In the genomic region with DNA sequence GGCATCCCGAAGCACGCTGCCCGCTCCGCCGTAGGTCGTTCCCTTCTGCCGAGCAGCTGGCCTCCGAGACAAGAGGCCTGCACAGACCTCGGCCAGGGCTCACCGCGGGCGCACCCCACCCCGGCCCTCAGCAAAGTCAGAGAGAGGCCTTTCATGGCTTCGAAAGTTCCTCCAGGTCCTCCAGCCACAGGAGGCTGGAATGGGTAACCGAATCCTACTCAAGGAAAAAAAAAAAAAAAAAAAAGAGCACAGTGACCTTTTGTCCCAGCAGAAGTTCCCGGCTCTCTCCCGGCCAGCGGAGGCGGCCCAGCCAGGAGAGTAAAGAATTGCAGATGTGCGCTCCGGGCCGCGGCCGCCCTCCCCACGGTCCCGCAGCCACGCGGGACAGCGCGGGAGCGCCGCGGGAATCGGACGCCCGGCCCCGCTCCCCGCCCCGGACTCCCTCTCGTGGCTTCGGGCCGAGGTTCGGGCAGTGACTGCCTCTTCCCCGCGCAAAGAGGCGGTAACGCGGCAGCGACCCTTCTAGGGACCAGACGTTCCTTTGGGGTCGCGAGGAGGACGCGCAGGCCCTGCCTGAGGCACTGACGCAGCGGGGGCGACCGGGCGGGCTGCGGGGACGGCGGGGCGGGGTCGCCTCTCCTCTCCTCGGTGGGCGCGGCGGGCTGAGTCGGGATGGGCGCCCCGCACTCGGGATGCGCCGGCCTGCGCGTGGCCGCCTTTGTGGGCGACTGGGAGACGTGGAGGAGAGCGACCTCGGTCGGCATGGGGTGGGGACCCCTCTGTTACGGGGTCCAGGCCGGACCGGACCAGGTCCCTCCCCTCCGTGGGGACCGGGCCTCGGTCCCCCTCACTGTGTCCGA, we compare ENCODE assay signal across 8 cellular contexts. TPM values are rescaled to one million over a fixed set of nuclear protein-coding genes. Genes with fewer than 3 reads are reported as not detected.
DNase-seq lines count a peak whose midpoint lies in the region; TF ChIP-seq lines count a peak whose summit lies in the region.

No MANE protein-coding gene starts in this region.

- H3K4me3 ChIP-seq in GM08714 (ENCODE audit: low read length) (peak overlapping the region; percentile 5; the same call in 1 of the 2 replicates), fibroblast of lung (replicated peaks in 1 of 4; ENCODE audit: control extremely low read depth in 1 of 4, insufficient read depth in 1 of 4, low read depth in 3 of 4, low read length in 4 of 4) (peak overlapping the region; percentile 59 to 78 (median 72)), neural progenitor cell (peak overlapping the region; percentile 79)

- H3K27me3 ChIP-seq in fibroblast of lung (ENCODE audit: control insufficient read depth, insufficient read depth, low read length), result peaks cover 9% of the 10 kb centered on the region
- H3K27me3 ChIP-seq in neural progenitor cell, result peaks cover 43% of the 10 kb centered on the region

- H4K20me1 ChIP-seq in fibroblast of lung (ENCODE audit: control insufficient read depth, extremely low read depth, insufficient read depth, low read length) (no peaks in the 10 kb centered on the region), neural progenitor cell (ENCODE audit: low read depth) (peaks cover 23% of the 10 kb centered on the region)

- H3K36me3 ChIP-seq in fibroblast of lung (ENCODE audit: control insufficient read depth, insufficient read depth, low read length) (no peaks in the 10 kb centered on the region), neural progenitor cell (no peaks in the 10 kb centered on the region)

- H3K9me3 ChIP-seq in fibroblast of lung (ENCODE audit: control insufficient read depth, insufficient read depth, low read depth, low read length) (no peaks in the 10 kb centered on the region), neural progenitor cell (ENCODE audit: low read depth) (no peaks in the 10 kb centered on the region)

- H3K4me3 Mint-ChIP-seq in neural progenitor cell, result peak overlapping the region; percentile 90

- H3K79me2 ChIP-seq in fibroblast of lung (ENCODE audit: control insufficient read depth, insufficient read depth, low read length), result peaks cover 3% of the 10 kb centered on the region
- peaks cover 41% of the 10 kb centered on the region for H3K79me2 ChIP-seq in neural progenitor cell (ENCODE audit: low read depth)

- H3K4me1 ChIP-seq in fibroblast of lung (ENCODE audit: control insufficient read depth, extremely low read depth, insufficient read depth, low read length) (no peaks in the 10 kb centered on the region), neural progenitor cell (peaks cover 23% of the 10 kb centered on the region)

- H3K4me2 ChIP-seq in fibroblast of lung (ENCODE audit: extremely low read depth, insufficient read depth, low read length), result peak overlapping the region; percentile 78
- peak overlapping the region; percentile 100 for H3K4me2 ChIP-seq in neural progenitor cell

- H3K27ac Mint-ChIP-seq in neural progenitor cell, result no peak overlapping the region

- H3K27me3 Mint-ChIP-seq in neural progenitor cell (ENCODE audit: insufficient read depth, low read depth), result peaks cover 18% of the 10 kb centered on the region

- DNase-seq in RPMI7951 (ENCODE audit: low read depth), result peak; percentile 44
- peak; percentile 23 to 63 for DNase-seq in fibroblast of lung (ENCODE audit: low read depth in 2 of 2)
- peak; percentile 76 for DNase-seq in neural progenitor cell (ENCODE audit: low spot score)
- no peak for DNase-seq in NCI-H226
- DNase-seq in stimulated activated CD4-positive, alpha-beta T cell treated with anti-CD3 and anti-CD28 coated beads, Interleukin-4, amount 100 ng/mL, for 24 hours, result no peak
- DNase-seq in SW 1271 (lab: John Stamatoyannopoulos, UW), result no peak
- no peak for DNase-seq in NCI-H1930 (lab: John Stamatoyannopoulos, UW)

- H3F3A ChIP-seq in neural progenitor cell (ENCODE audit: low read depth), result peaks cover 28% of the 10 kb centered on the region

- TF ChIP-seq CTCF in fibroblast of lung (conservative IDR thresholded peaks at IDR 0.05 in 1 of 2, IDR thresholded peaks at IDR 0.05 in 1 of 2; ENCODE audit: low read depth in 1 of 2, low read length in 2 of 2) (no peak), neural progenitor cell (IDR thresholded peaks at IDR 0.05) (peak; percentile 3)

- H3K9ac ChIP-seq in fibroblast of lung (ENCODE audit: insufficient read depth, low read length), result peak overlapping the region; percentile 50
- H3K9ac ChIP-seq in neural progenitor cell, result no peak overlapping the region

- no peaks in the 10 kb centered on the region for H3K9me3 Mint-ChIP-seq in neural progenitor cell

- H2AFZ ChIP-seq in fibroblast of lung (ENCODE audit: low read length), result peak overlapping the region; percentile 33
- peak overlapping the region; percentile 89 for H2AFZ ChIP-seq in neural progenitor cell (replicated peaks)

- no peaks in the 10 kb centered on the region for H3K36me3 Mint-ChIP-seq in neural progenitor cell

- peaks cover 29% of the 10 kb centered on the region for H3K4me1 Mint-ChIP-seq in neural progenitor cell

- peak overlapping the region; percentile 5 for H3K27ac ChIP-seq in fibroblast of lung (ENCODE audit: insufficient read depth, low read length)
- H3K27ac ChIP-seq in neural progenitor cell, result no peak overlapping the region

RNA-seq across cellular contexts. Expression of a gene that starts 0.8 kb away (rescaled TPM):
- total RNA-seq in RPMI7951 (2014; rRNA removed; shearing (Covaris generic)), result 13.9 and 15.8 TPM in 2 replicates
- total RNA-seq in fibroblast of lung, result 19.3 and 26.7 TPM in 2 replicates
- 6.1 and 24.7 TPM in 2 replicates for polyA plus RNA-seq in fibroblast of lung
- 4.5 and 19.0 TPM in 2 replicates for polyA plus RNA-seq in fibroblast of lung (2012)
- polyA minus RNA-seq in fibroblast of lung (ENCODE audit: low replicate concordance), result 10.3 and 33.5 TPM in 2 replicates
- total RNA-seq in neural progenitor cell (ENCODE audit: low replicate concordance), result 18.9 and 20.3 TPM in 2 replicates

Comparison
In these comparisons a context has a peak if more than half of its experiments do, and no peak if none do; other contexts are left out.
1. H3K4me3 ChIP-seq: peak in every context shown above with its lines; median percentile 79 in neural progenitor cell; 72 in fibroblast of lung; 5 in GM08714.
2. DNase-seq: peak in RPMI7951 (single experiment), fibroblast of lung (2 of 2) and neural progenitor cell (single experiment); none in NCI-H226 (single experiment), stimulated activated CD4-positive, alpha-beta T cell treated with anti-CD3 and anti-CD28 coated beads, Interleukin-4, amount 100 ng/mL, for 24 hours (single experiment), SW 1271 (0 of 2) and NCI-H1930 (0 of 2).